ENCODE assay signal across 34 cellular contexts in genomic region chr4:7486101-7486500, GRCh38. TPM values are rescaled to one million over a fixed set of nuclear protein-coding genes. Genes with fewer than 3 reads are reported as not detected.
"Had no signal": no experiment of that assay in that cellular context is flagged by ENCODE, and none has a peak within 500 bp of the region (broad histone marks: within the 10 kb centered on the region; RNA-seq: fewer than 3 reads in every experiment).

No MANE protein-coding gene starts in this region.

- H3K4me1 ChIP-seq: ascending aorta, SJCRH30 had no signal

- H3K36me3 ChIP-seq: ascending aorta, cardiac muscle cell, SJCRH30, WERI-Rb-1 had no signal

- H3K4me2 ChIP-seq: PC-9 had no signal

- DNase-seq: activated CD4-positive, alpha-beta memory T cell treated with anti-CD3 and anti-CD28 coated beads, Interleukin-2, amount 10 ng/mL, durations not matched to agents 7 days and 5 days; activated CD4-positive, alpha-beta T cell treated with anti-CD3 and anti-CD28 coated beads for 1 hour; activated CD4-positive, alpha-beta T cell treated with anti-CD3 and anti-CD28 coated beads for 48 hours; activated CD4-positive, CD25-positive, alpha-beta regulatory T cell; activated CD8-positive, alpha-beta memory T cell treated with anti-CD3 and anti-CD28 coated beads for 24 hours; activated CD8-positive, alpha-beta memory T cell treated with anti-CD3 and anti-CD28 coated beads, Interleukin-2, amount 10 ng/mL, durations not matched to agents 7 days and 5 days; activated CD8-positive, alpha-beta memory T cell treated with anti-CD3 and anti-CD28 coated beads, Interleukin-2, amount 50 U/mL, for 48 hours; activated effector memory CD4-positive, alpha-beta T cell treated with Interleukin-2 at 50 U/mL for 16 hours; activated naive CD4-positive, alpha-beta T cell treated with anti-CD3 and anti-CD28 coated beads, Interleukin-2, amount 50 U/mL, for 16 hours; activated naive CD8-positive, alpha-beta T cell treated with anti-CD3 and anti-CD28 coated beads for 36 hours; activated T-cell treated with anti-CD3 and anti-CD28 coated beads, Interleukin-2, amount 50 U/mL, for 48 hours; amniotic stem cell; Karpas-422; KBM-7; NCI-H1105; NCI-H1417 treated with DMSO at 0.1 percent for 48 hours; NCI-H1930; NCI-H2081 treated with DMSO at 0.1 percent for 48 hours; NCI-H510A; NCI-H748 treated with DMSO at 0.1 percent for 48 hours; NK-92 treated with Interleukin-12 subunit alpha and Interleukin-12 subunit beta, amount 100 ng/mL, for 24 hours; PC-9; SHP77; SJCRH30; T1000; WERI-Rb-1 had no signal

- H3K4me3 ChIP-seq: ascending aorta, cardiac muscle cell, PC-9, SJCRH30, SK-N-MC had no signal

- H3K36me3 Mint-ChIP-seq: activated CD8-positive, alpha-beta memory T cell treated with anti-CD3 and anti-CD28 coated beads, Interleukin-2, amount 10 ng/mL, durations not matched to agents 7 days and 5 days; activated naive CD8-positive, alpha-beta T cell treated with anti-CD3 and anti-CD28 coated beads for 36 hours had no signal

- H3K4me3 Mint-ChIP-seq: activated CD4-positive, alpha-beta memory T cell treated with anti-CD3 and anti-CD28 coated beads, Interleukin-2, amount 10 ng/mL, durations not matched to agents 7 days and 5 days; activated CD8-positive, alpha-beta memory T cell treated with anti-CD3 and anti-CD28 coated beads, Interleukin-2, amount 10 ng/mL, durations not matched to agents 7 days and 5 days; activated naive CD8-positive, alpha-beta T cell treated with anti-CD3 and anti-CD28 coated beads for 36 hours had no signal

- H3K27me3 ChIP-seq: ascending aorta, cardiac muscle cell had no signal

- H3K27ac ChIP-seq: ascending aorta, cardiac muscle cell, PC-9, RWPE1, SJCRH30, SK-N-MC had no signal

- H3K9me3 ChIP-seq: ascending aorta, SJCRH30 had no signal

- H3K9me3 Mint-ChIP-seq: activated CD4-positive, alpha-beta memory T cell treated with anti-CD3 and anti-CD28 coated beads, Interleukin-2, amount 10 ng/mL, durations not matched to agents 7 days and 5 days; activated naive CD8-positive, alpha-beta T cell treated with anti-CD3 and anti-CD28 coated beads for 36 hours had no signal

- H3K27ac Mint-ChIP-seq: activated CD4-positive, alpha-beta memory T cell treated with anti-CD3 and anti-CD28 coated beads, Interleukin-2, amount 10 ng/mL, durations not matched to agents 7 days and 5 days; activated CD8-positive, alpha-beta memory T cell treated with anti-CD3 and anti-CD28 coated beads, Interleukin-2, amount 10 ng/mL, durations not matched to agents 7 days and 5 days; activated naive CD8-positive, alpha-beta T cell treated with anti-CD3 and anti-CD28 coated beads for 36 hours had no signal

- H3K4me1 Mint-ChIP-seq: activated CD4-positive, alpha-beta memory T cell treated with anti-CD3 and anti-CD28 coated beads, Interleukin-2, amount 10 ng/mL, durations not matched to agents 7 days and 5 days; activated CD8-positive, alpha-beta memory T cell treated with anti-CD3 and anti-CD28 coated beads, Interleukin-2, amount 10 ng/mL, durations not matched to agents 7 days and 5 days; activated naive CD8-positive, alpha-beta T cell treated with anti-CD3 and anti-CD28 coated beads for 36 hours had no signal

- H2AFZ ChIP-seq: PC-9 had no signal

RNA-seq across cellular contexts. Expression of gene PSAPL1, which starts 51.4 kb away (rescaled TPM):
- total RNA-seq: activated CD4-positive, alpha-beta memory T cell treated with anti-CD3 and anti-CD28 coated beads, Interleukin-2, amount 10 ng/mL, durations not matched to agents 7 days and 5 days; activated CD8-positive, alpha-beta memory T cell treated with anti-CD3 and anti-CD28 coated beads, Interleukin-2, amount 10 ng/mL, durations not matched to agents 7 days and 5 days; activated naive CD8-positive, alpha-beta T cell treated with anti-CD3 and anti-CD28 coated beads for 36 hours; ascending aorta; MCF 10A; OCI-LY7; SJCRH30; T-helper 1 cell treated with Interleukin-12 subunit alpha and Interleukin-12 subunit beta and Interleukin-4 antibody, amounts not matched to agents 30 ng/mL and 1 ng/mL, for 36 hours; T-helper 2 cell treated with Interferon-gamma antibody and Interleukin-4, amounts not matched to agents 100 ng/mL and 5 ng/mL, for 36 hours had no signal
